In the genomic region with DNA sequence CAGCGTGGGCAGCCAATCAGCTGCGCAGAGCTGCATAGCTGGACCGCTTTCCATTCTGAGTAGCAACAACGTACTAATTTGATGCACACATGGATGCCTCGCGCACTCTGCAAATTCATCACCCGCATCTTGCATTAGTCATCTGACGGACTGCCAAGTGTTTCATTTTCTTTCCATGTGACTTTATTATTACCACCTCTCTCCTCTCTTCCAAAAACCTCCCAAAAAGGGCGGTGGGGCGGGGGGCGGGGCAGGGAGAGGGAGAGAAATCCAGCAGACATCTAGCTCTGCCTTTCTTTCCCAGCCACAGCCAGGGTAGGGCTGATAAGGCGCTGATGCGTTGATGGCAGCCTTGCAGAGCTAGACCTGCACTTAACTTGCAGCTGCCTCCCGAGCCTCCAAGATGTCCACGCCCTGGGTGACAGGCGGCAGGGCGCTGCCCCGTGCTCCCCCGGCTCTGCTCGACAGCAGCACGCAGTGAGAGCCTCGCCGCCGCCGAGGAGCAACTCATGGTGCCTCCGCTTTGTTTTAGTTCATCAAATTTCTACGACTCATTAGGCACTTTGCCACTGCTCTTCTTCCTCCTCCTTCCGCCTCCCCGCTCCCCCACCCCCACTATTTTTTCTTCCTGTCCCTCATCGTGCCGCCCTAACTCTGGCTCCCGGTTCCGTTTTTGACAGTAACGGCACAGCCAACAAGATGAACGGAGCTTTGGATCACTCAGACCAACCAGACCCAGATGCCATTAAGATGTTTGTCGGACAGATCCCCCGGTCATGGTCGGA, we compare ENCODE assay signal across 8 cellular contexts.
DNase-seq lines count a peak whose midpoint lies in the region; ATAC-seq and TF ChIP-seq lines count a peak whose summit lies in the region.

No MANE protein-coding gene starts in this region.

- TF ChIP-seq CTCF in omental fat pad (IDR thresholded peaks at IDR 0.05), result no peak

- DNase-seq in ELR (ENCODE audit: low read depth) (peak; percentile 4), germinal center (ENCODE audit: low spot score) (peak; percentile 41), omental fat pad (ENCODE audit: low spot score) (peak; percentile 33), ureter (ENCODE audit: low spot score) (peak; percentile 59)
- peak; percentile 29 to 56 (median 50) for DNase-seq in activated naive CD4-positive, alpha-beta T cell (lab: John Stamatoyannopoulos, UW)

- ATAC-seq in HG02678 (IDR thresholded peaks at IDR 0.05; ENCODE audit: unreplicated experiment) (peak; percentile 18), omental fat pad (ENCODE audit: low FRiP score) (peak; percentile 80), HG03025 (IDR thresholded peaks at IDR 0.05; ENCODE audit: low FRiP score, unreplicated experiment) (no peak)

TF ChIP-seq in PFSK-1, 5 proteins besides CTCF, POLR2A, EP300 and RAD21:
- TF ChIP-seq, protein P1, sequence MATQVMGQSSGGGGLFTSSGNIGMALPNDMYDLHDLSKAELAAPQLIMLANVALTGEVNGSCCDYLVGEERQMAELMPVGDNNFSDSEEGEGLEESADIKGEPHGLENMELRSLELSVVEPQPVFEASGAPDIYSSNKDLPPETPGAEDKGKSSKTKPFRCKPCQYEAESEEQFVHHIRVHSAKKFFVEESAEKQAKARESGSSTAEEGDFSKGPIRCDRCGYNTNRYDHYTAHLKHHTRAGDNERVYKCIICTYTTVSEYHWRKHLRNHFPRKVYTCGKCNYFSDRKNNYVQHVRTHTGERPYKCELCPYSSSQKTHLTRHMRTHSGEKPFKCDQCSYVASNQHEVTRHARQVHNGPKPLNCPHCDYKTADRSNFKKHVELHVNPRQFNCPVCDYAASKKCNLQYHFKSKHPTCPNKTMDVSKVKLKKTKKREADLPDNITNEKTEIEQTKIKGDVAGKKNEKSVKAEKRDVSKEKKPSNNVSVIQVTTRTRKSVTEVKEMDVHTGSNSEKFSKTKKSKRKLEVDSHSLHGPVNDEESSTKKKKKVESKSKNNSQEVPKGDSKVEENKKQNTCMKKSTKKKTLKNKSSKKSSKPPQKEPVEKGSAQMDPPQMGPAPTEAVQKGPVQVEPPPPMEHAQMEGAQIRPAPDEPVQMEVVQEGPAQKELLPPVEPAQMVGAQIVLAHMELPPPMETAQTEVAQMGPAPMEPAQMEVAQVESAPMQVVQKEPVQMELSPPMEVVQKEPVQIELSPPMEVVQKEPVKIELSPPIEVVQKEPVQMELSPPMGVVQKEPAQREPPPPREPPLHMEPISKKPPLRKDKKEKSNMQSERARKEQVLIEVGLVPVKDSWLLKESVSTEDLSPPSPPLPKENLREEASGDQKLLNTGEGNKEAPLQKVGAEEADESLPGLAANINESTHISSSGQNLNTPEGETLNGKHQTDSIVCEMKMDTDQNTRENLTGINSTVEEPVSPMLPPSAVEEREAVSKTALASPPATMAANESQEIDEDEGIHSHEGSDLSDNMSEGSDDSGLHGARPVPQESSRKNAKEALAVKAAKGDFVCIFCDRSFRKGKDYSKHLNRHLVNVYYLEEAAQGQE (IDR thresholded peaks at IDR 0.05; ENCODE audit: insufficient read depth in 1 of 2, low read depth in 2 of 2, low read length in 2 of 2), result no peak
- TF ChIP-seq TAF1 (IDR thresholded peaks at IDR 0.05; ENCODE audit: borderline replicate concordance, insufficient read depth, low read length), result 0 out of 2 replicates have a peak, but pooled peaks have one; percentile 53

Comparison
In these comparisons a context has a peak if more than half of its experiments do, and no peak if none do; other contexts are left out.
1. DNase-seq: peak in every context shown above with its lines; median percentile 59 in ureter; 50 in activated naive CD4-positive, alpha-beta T cell; 41 in germinal center; 33 in omental fat pad; 4 in ELR.